Comparison of ENCODE assay signal across 40 cellular contexts in the genomic region with DNA sequence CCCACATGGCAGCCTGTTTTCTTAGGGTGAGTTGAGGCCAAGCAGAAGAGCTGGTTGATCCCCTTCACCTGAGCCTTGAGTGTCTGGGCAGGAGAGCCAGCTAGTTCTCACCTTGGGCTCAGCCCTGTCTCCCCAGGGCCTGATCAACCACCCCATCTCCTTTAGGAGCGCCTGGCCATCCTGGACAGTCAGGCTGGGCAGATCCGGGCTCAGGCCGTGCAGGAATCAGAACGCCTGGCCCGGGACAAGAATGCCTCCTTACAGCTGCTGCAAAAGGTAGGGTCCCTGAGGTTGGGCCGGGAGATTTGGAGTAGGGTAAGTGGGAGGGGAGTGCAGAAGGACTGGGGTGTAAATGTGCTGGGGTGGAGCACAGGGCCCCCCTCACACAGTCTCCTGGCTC. TPM values are rescaled to one million over a fixed set of nuclear protein-coding genes. Genes with fewer than 3 reads are reported as not detected.
"Had no signal": no experiment of that assay in that cellular context is flagged by ENCODE, and none has a peak within 500 bp of the region (broad histone marks: within the 10 kb centered on the region; RNA-seq: fewer than 3 reads in every experiment).

No MANE protein-coding gene starts in this region.

- ATAC-seq: activated CD8-positive, alpha-beta memory T cell treated with anti-CD3 and anti-CD28 coated beads, Interleukin-2, amount 10 ng/mL, durations not matched to agents 7 days and 5 days; PC-3 had no signal

- H3K36me3 Mint-ChIP-seq: activated CD8-positive, alpha-beta memory T cell treated with anti-CD3 and anti-CD28 coated beads, Interleukin-2, amount 10 ng/mL, durations not matched to agents 7 days and 5 days; activated naive CD8-positive, alpha-beta T cell treated with anti-CD3 and anti-CD28 coated beads for 36 hours had no signal

- H3K9me3 Mint-ChIP-seq: activated CD4-positive, alpha-beta memory T cell treated with anti-CD3 and anti-CD28 coated beads, Interleukin-2, amount 10 ng/mL, durations not matched to agents 7 days and 5 days; activated naive CD8-positive, alpha-beta T cell treated with anti-CD3 and anti-CD28 coated beads for 36 hours had no signal

- H3K4me1 Mint-ChIP-seq: activated CD4-positive, alpha-beta memory T cell treated with anti-CD3 and anti-CD28 coated beads, Interleukin-2, amount 10 ng/mL, durations not matched to agents 7 days and 5 days; activated CD8-positive, alpha-beta memory T cell treated with anti-CD3 and anti-CD28 coated beads, Interleukin-2, amount 10 ng/mL, durations not matched to agents 7 days and 5 days had no signal

- H3K27me3 Mint-ChIP-seq: activated naive CD8-positive, alpha-beta T cell treated with anti-CD3 and anti-CD28 coated beads for 36 hours had no signal

- H3K4me1 ChIP-seq: SJCRH30 had no signal

- H3K27me3 ChIP-seq: ascending aorta, cardiac muscle cell, Peyer's patch, SJCRH30 had no signal

- H3K36me3 ChIP-seq: SJCRH30 had no signal

- H3K9me3 ChIP-seq: ascending aorta, Peyer's patch, SJCRH30 had no signal

- H3K4me3 Mint-ChIP-seq: activated CD4-positive, alpha-beta memory T cell treated with anti-CD3 and anti-CD28 coated beads, Interleukin-2, amount 10 ng/mL, durations not matched to agents 7 days and 5 days; activated CD8-positive, alpha-beta memory T cell treated with anti-CD3 and anti-CD28 coated beads, Interleukin-2, amount 10 ng/mL, durations not matched to agents 7 days and 5 days; activated naive CD8-positive, alpha-beta T cell treated with anti-CD3 and anti-CD28 coated beads for 36 hours had no signal

- H3K4me3 ChIP-seq: ascending aorta, cardiac muscle cell, Peyer's patch, SJCRH30, SK-N-MC had no signal

- H3K27ac ChIP-seq: cardiac muscle cell, KMS-11, Peyer's patch, SJCRH30, SK-N-MC, WERI-Rb-1 had no signal

- H3K27ac Mint-ChIP-seq: activated CD4-positive, alpha-beta memory T cell treated with anti-CD3 and anti-CD28 coated beads, Interleukin-2, amount 10 ng/mL, durations not matched to agents 7 days and 5 days; activated CD8-positive, alpha-beta memory T cell treated with anti-CD3 and anti-CD28 coated beads, Interleukin-2, amount 10 ng/mL, durations not matched to agents 7 days and 5 days; activated naive CD8-positive, alpha-beta T cell treated with anti-CD3 and anti-CD28 coated beads for 36 hours had no signal

- DNase-seq: activated CD4-positive, alpha-beta memory T cell treated with anti-CD3 and anti-CD28 coated beads, Interleukin-2, amount 10 ng/mL, durations not matched to agents 7 days and 5 days; activated CD4-positive, alpha-beta T cell treated with anti-CD3 and anti-CD28 coated beads for 1 hour; activated CD4-positive, alpha-beta T cell treated with anti-CD3 and anti-CD28 coated beads for 48 hours; activated CD4-positive, CD25-positive, alpha-beta regulatory T cell; activated CD8-positive, alpha-beta memory T cell treated with anti-CD3 and anti-CD28 coated beads for 24 hours; activated CD8-positive, alpha-beta memory T cell treated with anti-CD3 and anti-CD28 coated beads, Interleukin-2, amount 10 ng/mL, durations not matched to agents 7 days and 5 days; activated CD8-positive, alpha-beta memory T cell treated with anti-CD3 and anti-CD28 coated beads, Interleukin-2, amount 50 U/mL, for 48 hours; activated effector memory CD4-positive, alpha-beta T cell treated with anti-CD3 and anti-CD28 coated beads, Interleukin-2, amount 50 U/mL, for 16 hours; activated naive CD4-positive, alpha-beta T cell; activated naive CD4-positive, alpha-beta T cell treated with anti-CD3 and anti-CD28 coated beads, Interleukin-2, amount 50 U/mL, for 16 hours; activated naive CD8-positive, alpha-beta T cell treated with anti-CD3 and anti-CD28 coated beads for 36 hours; activated T-cell treated with anti-CD3 and anti-CD28 coated beads, Interleukin-2, amount 50 U/mL, for 48 hours; amygdala; MM.1S; MV-4-11; NCI-H1092 treated with DMSO at 0.1 percent for 48 hours; NCI-H1417; NCI-H146; NCI-H187; NCI-H2029 treated with DMSO at 0.1 percent for 48 hours; NCI-H2107; NCI-H2171; NCI-H510A; NCI-H526; NCI-H748 treated with DMSO at 0.1 percent for 48 hours; NK-92 treated with Interleukin-12 subunit alpha and Interleukin-12 subunit beta, amount 100 ng/mL, for 24 hours; PC-3; Peyer's patch; RPMI8226; SHP77; SJCRH30; T1000; WERI-Rb-1 had no signal

- H3K9ac ChIP-seq: KMS-11 had no signal

- H3K4me2 ChIP-seq: KMS-11 had no signal

RNA-seq across cellular contexts. Expression of a gene that starts 40.7 kb away (rescaled TPM):
- total RNA-seq: activated CD4-positive, alpha-beta memory T cell treated with anti-CD3 and anti-CD28 coated beads, Interleukin-2, amount 10 ng/mL, durations not matched to agents 7 days and 5 days; activated CD8-positive, alpha-beta memory T cell treated with anti-CD3 and anti-CD28 coated beads, Interleukin-2, amount 10 ng/mL, durations not matched to agents 7 days and 5 days; activated naive CD8-positive, alpha-beta T cell treated with anti-CD3 and anti-CD28 coated beads for 36 hours; ascending aorta; cardiac muscle cell; LHCN-M2; PC-3; SJCRH30; T-helper 1 cell treated with Interleukin-12 subunit alpha and Interleukin-12 subunit beta and Interleukin-4 antibody, amounts not matched to agents 30 ng/mL and 1 ng/mL, for 36 hours; T-helper 2 cell treated with Interferon-gamma antibody and Interleukin-4, amounts not matched to agents 100 ng/mL and 5 ng/mL, for 36 hours had no signal
